In genomic region chr13:109704771-109705628, GRCh38 we compare ENCODE assay signal across 10 cellular contexts.
DNase-seq lines count a peak whose midpoint lies in the region; ATAC-seq and TF ChIP-seq lines count a peak whose summit lies in the region.
"Had no signal": no experiment of that assay in that cellular context is flagged by ENCODE, and none has a peak within 500 bp of the region (broad histone marks: within the 10 kb centered on the region; RNA-seq: fewer than 3 reads in every experiment).

No MANE protein-coding gene starts in this region.

- ATAC-seq in Right ventricle myocardium superior (ENCODE audit: poor library complexity) (peak; percentile 86), HG02623 (IDR thresholded peaks at IDR 0.05; ENCODE audit: unreplicated experiment) (no peak)

- intact Hi-C loops in Right ventricle myocardium superior (cut with DNase I): no loop called here
- intact Hi-C loops in esophagus squamous epithelium (cut with DNase I): no loop called here

- H3K27ac ChIP-seq in skin epidermis (peak overlapping the region in 16 of 21 experiments; percentile 1 to 72 (median 42)), esophagus squamous epithelium (peak overlapping the region in 2 of 4 donors; percentile 36 to 63)

- H3K27me3 ChIP-seq in MG63 (no peaks in the 10 kb centered on the region), esophagus squamous epithelium (peaks cover 0 to 10% (median 0%) of the 10 kb centered on the region in 4 donors)

- 25 to 33% methylated on average over 19 to 22 of the region's 22 CpGs for WGBS in esophagus squamous epithelium, 2 donors

- TF ChIP-seq POLR2A in esophagus squamous epithelium (IDR thresholded peaks at IDR 0.05): no peak

- H3K36me3 ChIP-seq in MG63 (no peaks in the 10 kb centered on the region), esophagus squamous epithelium (no peaks in the 10 kb centered on the region)

- DNase-seq in MG63 (peak; percentile 23), SHP77 (lab: John Stamatoyannopoulos, UW) (peak; percentile 90), Right ventricle myocardium superior (peak; percentile 76), NCI-H128 (lab: John Stamatoyannopoulos, UW; ENCODE audit: unreplicated experiment) (no peak), esophagus squamous epithelium (lab: John Stamatoyannopoulos, UW) (no peak), NCI-H82 (lab: John Stamatoyannopoulos, UW) (no peak)
- DNase-seq: MM.1S; stimulated activated CD4-positive, alpha-beta T cell treated with anti-CD3 and anti-CD28 coated beads, Interleukin-4, amount 100 ng/mL, for 24 hours had no signal

- no peak for TF ChIP-seq CTCF in esophagus squamous epithelium (IDR thresholded peaks at IDR 0.05)

- H3K9me3 ChIP-seq in MG63 (no peaks in the 10 kb centered on the region), esophagus squamous epithelium (no peaks in the 10 kb centered on the region)

- no peak overlapping the region for H3K4me3 ChIP-seq in MG63
- no peak overlapping the region for H3K4me3 ChIP-seq in skin epidermis
- H3K4me3 ChIP-seq in esophagus squamous epithelium: no peak overlapping the region

- H3K4me1 ChIP-seq in esophagus squamous epithelium: peaks cover 0 to 13% (median 0%) of the 10 kb centered on the region in 3 donors

Comparison
In these comparisons a context has a peak if more than half of its experiments do, and no peak if none do; other contexts are left out.
1. DNase-seq: peak in MG63 (single experiment), SHP77 (2 of 2) and Right ventricle myocardium superior (single experiment); none in NCI-H128 (single experiment), esophagus squamous epithelium (single experiment) and NCI-H82 (single experiment).